In genomic region chr16:23795369-23795768, GRCh38 we compare ENCODE assay signal across 1 cellular context.
A peak's percentile ranks its signal among the peaks of the same experiment; 100 is the strongest.
TF ChIP-seq lines count a peak whose summit lies in the region.

No MANE protein-coding gene starts in this region.

TF ChIP-seq in K562, 482 proteins besides CTCF, POLR2A, EP300 and RAD21 (continues in another document):
- TF ChIP-seq USF1 (CRISPR knock-in tag; IDR thresholded peaks at IDR 0.05) (peak; percentile 37; the same call in 1 of the 2 replicates), ZBTB12 (CRISPR knock-in tag; IDR thresholded peaks at IDR 0.05) (no peak), ZFX (CRISPR knock-in tag; IDR thresholded peaks at IDR 0.05) (peak; percentile 48; the same call in 1 of the 2 replicates), TSC22D4 (tag; IDR thresholded peaks at IDR 0.05) (no peak), IFI16 (CRISPR knock-in tag; IDR thresholded peaks at IDR 0.05) (no peak), ETV5 (CRISPR knock-in tag; IDR thresholded peaks at IDR 0.05; ENCODE audit: low read depth) (no peak), ZFP91 (CRISPR knock-in tag; IDR thresholded peaks at IDR 0.05) (no peak), CSDE1 (IDR thresholded peaks at IDR 0.05) (no peak), ZBTB11 (CRISPR knock-in tag; IDR thresholded peaks at IDR 0.05) (no peak), ZNF280A (IDR thresholded peaks at IDR 0.05; ENCODE audit: low read depth, partially characterized antibody) (no peak), TFE3 (CRISPR knock-in tag; IDR thresholded peaks at IDR 0.05) (peak; percentile 21; the same call in 1 of the 2 replicates), NKRF (IDR thresholded peaks at IDR 0.05; ENCODE audit: borderline replicate concordance) (no peak), MTA2 (IDR thresholded peaks at IDR 0.05; ENCODE audit: low read depth) (no peak), FOXK2 (conservative IDR thresholded peaks at IDR 0.05 in 1 of 2, IDR thresholded peaks at IDR 0.05 in 1 of 2; ENCODE audit: low read depth in 2 of 2) (no peak), POLR2G (IDR thresholded peaks at IDR 0.05; ENCODE audit: low read depth, low read length) (no peak), BHLHE40 (IDR thresholded peaks at IDR 0.05; ENCODE audit: low read length) (peak; percentile 82), ZNF253 (CRISPR knock-in tag; conservative IDR thresholded peaks at IDR 0.05) (no peak), ZNF140 (CRISPR knock-in tag; IDR thresholded peaks at IDR 0.05) (no peak), ZNF407 (IDR thresholded peaks at IDR 0.05; ENCODE audit: low read depth) (no peak), KDM1A (IDR thresholded peaks at IDR 0.05) (0 out of 4 replicates have a peak, but pooled peaks of 1 of the 2 experiments have one; percentile 8), BRF1 (IDR thresholded peaks at IDR 0.05; ENCODE audit: borderline replicate concordance, extremely low read depth, insufficient read length) (no peak), ELF2 (CRISPR knock-in tag; IDR thresholded peaks at IDR 0.05) (no peak), MAX (CRISPR knock-in tag; IDR thresholded peaks at IDR 0.05) (peak; percentile 48; the same call in 1 of the 2 replicates), TOE1 (IDR thresholded peaks at IDR 0.05; ENCODE audit: borderline replicate concordance) (peak; percentile 62; the same call in 1 of the 2 replicates), TOE1 (CRISPR knock-in tag; IDR thresholded peaks at IDR 0.05; ENCODE audit: borderline replicate concordance, low read depth) (no peak), RUNX1 (IDR thresholded peaks at IDR 0.05; ENCODE audit: low read depth) (no peak), NFRKB (IDR thresholded peaks at IDR 0.05; ENCODE audit: low read depth) (no peak), PKNOX1 (IDR thresholded peaks at IDR 0.05) (no peak), MEF2A (IDR thresholded peaks at IDR 0.05; ENCODE audit: control insufficient read depth, low read depth, low read length) (no peak), ZNF717 (CRISPR knock-in tag; IDR thresholded peaks at IDR 0.05) (no peak), ATF3 (IDR thresholded peaks at IDR 0.05) (peak; percentile 64), ATF3 (CRISPR knock-in tag; conservative IDR thresholded peaks at IDR 0.05) (no peak), KLF16 (IDR thresholded peaks at IDR 0.05) (no peak), NUFIP1 (IDR thresholded peaks at IDR 0.05; ENCODE audit: partially characterized antibody) (no peak)
